8 cellular contexts compared by ENCODE assay signal in genomic region chr9:127903557-127904475, GRCh38. TPM values are rescaled to one million over a fixed set of nuclear protein-coding genes. Genes with fewer than 3 reads are reported as not detected.
A peak's percentile ranks its signal among the peaks of the same experiment; 100 is the strongest.
DNase-seq lines count a peak whose midpoint lies in the region; ATAC-seq, FAIRE-seq and TF ChIP-seq lines count a peak whose summit lies in the region.

No MANE protein-coding gene starts in this region.

- H3K36me3 ChIP-seq in subcutaneous abdominal adipose tissue (ENCODE audit: control insufficient read depth in 5 of 5, insufficient read depth in 5 of 5, low read length in 5 of 5): peaks cover 0 to 10% (median 6%) of the 10 kb centered on the region in 5 donors

- peak overlapping the region; percentile 46 for H3K4me3 Mint-ChIP-seq in dendritic cell treated with granulocyte-macrophage colony-stimulating factor and Interleukin-4, amounts not matched to agents 40 ng/mL and 50 ng/mL, for 4 days
- H3K4me3 Mint-ChIP-seq in naive B cell: peak overlapping the region; percentile 75 to 92 (median 89)

- intact Hi-C loops in dendritic cell treated with granulocyte-macrophage colony-stimulating factor and Interleukin-4, amounts not matched to agents 40 ng/mL and 50 ng/mL, for 4 days (cut with micrococcal nuclease): no loop called here

- no peaks in the 10 kb centered on the region for H3K27me3 ChIP-seq in subcutaneous abdominal adipose tissue (ENCODE audit: control insufficient read depth in 5 of 5, insufficient read depth in 4 of 5, low read length in 5 of 5)

- no peaks in the 10 kb centered on the region for H3K27me3 Mint-ChIP-seq in dendritic cell treated with granulocyte-macrophage colony-stimulating factor and Interleukin-4, amounts not matched to agents 40 ng/mL and 50 ng/mL, for 4 days
- no peaks in the 10 kb centered on the region for H3K27me3 Mint-ChIP-seq in naive B cell

- TF ChIP-seq CTCF in omental fat pad (IDR thresholded peaks at IDR 0.05): no peak

- peaks cover 10% of the 10 kb centered on the region for H3K36me3 Mint-ChIP-seq in dendritic cell treated with granulocyte-macrophage colony-stimulating factor and Interleukin-4, amounts not matched to agents 40 ng/mL and 50 ng/mL, for 4 days (ENCODE audit: low read depth)
- no peaks in the 10 kb centered on the region for H3K36me3 Mint-ChIP-seq in naive B cell

- ATAC-seq in naive B cell (ENCODE audit: low read depth in 2 of 2): no peak
- ATAC-seq in omental fat pad (ENCODE audit: low FRiP score): no peak

- DNase-seq in HEK293T (ENCODE audit: extremely low spot score): no peak
- peak; percentile 56 for DNase-seq in T-helper 9 cell
- DNase-seq in naive B cell: no peak
- DNase-seq in frontal cortex (ENCODE audit: low spot score in 2 of 2): no peak
- no peak for DNase-seq in inferior parietal cortex (ENCODE audit: extremely low spot score)
- DNase-seq in omental fat pad (ENCODE audit: low spot score): no peak

- peak overlapping the region; percentile 95 for H3K27ac Mint-ChIP-seq in dendritic cell treated with granulocyte-macrophage colony-stimulating factor and Interleukin-4, amounts not matched to agents 40 ng/mL and 50 ng/mL, for 4 days
- H3K27ac Mint-ChIP-seq in naive B cell: peak overlapping the region; percentile 71 to 100 (median 100)

- peak overlapping the region in 3 of 5 donors; percentile 6 to 30 (median 28) for H3K4me3 ChIP-seq in subcutaneous abdominal adipose tissue (ENCODE audit: low read depth in 1 of 5, low read length in 5 of 5)

- POLR2A ChIA-PET in HEK293T (lab: Yijun Ruan, JAX): no interaction called here

- peak overlapping the region; percentile 67 for H3K27ac ChIP-seq in subcutaneous abdominal adipose tissue (ENCODE audit: low read depth, low read length)

- FAIRE-seq in frontal cortex (lab: Jason Lieb, UNC): no peak

- peaks cover 12 to 55% (median 49%) of the 10 kb centered on the region in 5 donors for H3K4me1 ChIP-seq in subcutaneous abdominal adipose tissue (ENCODE audit: control insufficient read depth in 5 of 5, insufficient read depth in 5 of 5, low read length in 5 of 5)

- no peaks in the 10 kb centered on the region for H3K9me3 ChIP-seq in subcutaneous abdominal adipose tissue (ENCODE audit: control insufficient read depth in 5 of 5, low read length in 5 of 5)

- no peaks in the 10 kb centered on the region for H3K9me3 Mint-ChIP-seq in dendritic cell treated with granulocyte-macrophage colony-stimulating factor and Interleukin-4, amounts not matched to agents 40 ng/mL and 50 ng/mL, for 4 days
- no peaks in the 10 kb centered on the region for H3K9me3 Mint-ChIP-seq in naive B cell

- peaks cover 56% of the 10 kb centered on the region for H3K4me1 Mint-ChIP-seq in dendritic cell treated with granulocyte-macrophage colony-stimulating factor and Interleukin-4, amounts not matched to agents 40 ng/mL and 50 ng/mL, for 4 days (ENCODE audit: low read depth)
- H3K4me1 Mint-ChIP-seq in naive B cell: peaks cover 27 to 73% (median 54%) of the 10 kb centered on the region in 3 donors

- peak overlapping the region in 3 of 5 donors; percentile 26 to 70 (median 64) for H3K9ac ChIP-seq in subcutaneous abdominal adipose tissue (ENCODE audit: low read length in 5 of 5)

- CTCF ChIA-PET in HEK293T (lab: Yijun Ruan, JAX): interaction anchor here (1.1 kb wide), 1 partner anchor 169 kb away, joined by 3 read pairs; the partner anchor contains the start of gene TOR2A

TF ChIP-seq in HEK293T, 16 proteins besides CTCF, POLR2A, EP300 and RAD21:
- TF ChIP-seq HDGF (IDR thresholded peaks at IDR 0.05; ENCODE audit: borderline replicate concordance) (0 out of 2 replicates have a peak, but pooled peaks have one; percentile 27), BHLHE40 (IDR thresholded peaks at IDR 0.05; ENCODE audit: borderline replicate concordance) (no peak)
TF ChIP-seq in HEK293T: peak in this region for 1.

RNA-seq across cellular contexts. Expression of gene ST6GALNAC6, which starts 4.4 kb away (rescaled TPM):
- 10 to 100 TPM; 17.2 to 27.8 (median 19.8) TPM for polyA plus RNA-seq in naive B cell (ENCODE audit: low read depth in 6 of 6)
- total RNA-seq in frontal cortex (28.5 TPM), omental fat pad (100 to 1,000 TPM; 138 to 213 (median 155) TPM)

RNA-seq across cellular contexts. Expression of gene ST6GALNAC4, which starts 13.0 kb away (rescaled TPM):
- polyA plus RNA-seq in naive B cell (ENCODE audit: low read depth in 6 of 6): 10 to 100 TPM; 19.7 to 36.6 (median 25.0) TPM
- total RNA-seq in frontal cortex (6.5 TPM), omental fat pad (10 to 100 TPM; 26.6 to 78.5 (median 45.0) TPM)

RNA-seq across cellular contexts. Expression of gene AK1, which starts 26.3 kb away (rescaled TPM):
- not detected for polyA plus RNA-seq in naive B cell (ENCODE audit: low read depth in 6 of 6)
- total RNA-seq in frontal cortex (25.7 TPM), omental fat pad (10 to 100 TPM; 28.5 to 93.4 (median 54.1) TPM)

RNA-seq across cellular contexts. Expression of gene PIP5KL1, which starts 26.8 kb away (rescaled TPM):
- polyA plus RNA-seq in naive B cell (ENCODE audit: low read depth in 6 of 6): 1 to 10 TPM in 1 of 6 donors, under 1 TPM in 1, not detected in 4; 0.73 to 1.0 TPM
- 6.1 TPM for total RNA-seq in frontal cortex
- total RNA-seq in omental fat pad: 1 to 10 TPM in 3 of 4 donors, under 1 TPM in 1; 0.82 to 3.0 (median 1.3) TPM

RNA-seq across cellular contexts. Expression of gene DPM2, which starts 33.8 kb away (rescaled TPM):
- 10 to 100 TPM; 46.3 to 78.7 (median 54.2) TPM for polyA plus RNA-seq in naive B cell (ENCODE audit: low read depth in 6 of 6)
- total RNA-seq in frontal cortex: 11.4 TPM
- total RNA-seq in omental fat pad: 10 to 100 TPM in 3 of 4 donors, 1 to 10 TPM in 1; 8.8 to 18.0 (median 13.5) TPM
